Comparison of ENCODE assay signal across 1 cellular context in genomic region chr10:102652170-102652926, GRCh38.
TF ChIP-seq lines count a peak whose summit lies in the region.

No MANE protein-coding gene starts in this region.

TF ChIP-seq in SK-N-SH treated with all-trans-retinoic acid at 6 μM for 48 hours, 23 proteins besides CTCF, POLR2A, EP300 and RAD21 (continued from another document):
- no peak for TF ChIP-seq PATZ1 (CRISPR knock-in tag; IDR thresholded peaks at IDR 0.05; ENCODE audit: borderline replicate concordance)
- TF ChIP-seq CREB5 (CRISPR knock-in tag; IDR thresholded peaks at IDR 0.05; ENCODE audit: low read depth), result no peak
- TF ChIP-seq TCF4 (CRISPR knock-in tag; IDR thresholded peaks at IDR 0.05; ENCODE audit: borderline replicate concordance), result no peak
